In the genomic region with DNA sequence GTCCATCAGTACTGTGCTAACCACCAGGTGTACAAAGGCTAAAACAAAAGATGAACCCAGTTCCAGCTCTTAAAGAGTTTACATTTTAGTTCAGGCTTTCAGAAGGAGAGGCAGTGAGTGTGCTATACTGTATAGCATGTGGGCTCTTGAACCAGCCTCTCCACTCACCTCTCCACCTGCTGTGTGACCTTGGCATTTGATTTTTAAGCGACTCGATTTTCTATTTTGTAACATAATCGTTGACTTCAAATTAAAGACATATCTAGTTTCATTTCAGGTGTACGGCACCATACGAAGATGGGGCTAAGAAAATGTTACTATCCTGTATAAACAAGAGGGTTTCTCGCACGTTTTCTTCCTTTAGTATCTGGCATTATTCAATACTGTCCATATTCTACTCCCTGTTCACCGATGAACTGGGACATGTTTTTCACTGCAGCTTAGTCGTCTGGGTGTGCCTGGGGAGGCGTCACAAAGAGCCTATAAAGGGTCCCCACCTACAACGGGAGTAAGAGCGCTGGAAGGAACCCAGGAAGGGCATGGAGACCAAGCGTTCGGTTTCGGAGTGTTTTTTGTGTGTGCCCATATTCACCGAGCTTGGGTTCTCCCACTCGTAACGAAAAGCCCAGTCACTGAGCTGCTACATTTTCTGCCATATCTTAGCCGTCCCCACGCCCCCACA, we compare ENCODE assay signal across 8 cellular contexts. TPM values are rescaled to one million over a fixed set of nuclear protein-coding genes. Genes with fewer than 3 reads are reported as not detected.
DNase-seq lines count a peak whose midpoint lies in the region; ATAC-seq and TF ChIP-seq lines count a peak whose summit lies in the region.

No MANE protein-coding gene starts in this region.

- TSS peak; percentile 89 for BruUV-seq in PC-3 (replicated peaks; lab: Mats Ljungman, UMichigan)

- H4K20me1 ChIP-seq in PC-3 (ENCODE audit: low read length), result peaks cover 28% of the 10 kb centered on the region

- H3K4me1 ChIP-seq in PC-3 (ENCODE audit: insufficient read depth, low read length) (peaks cover 23% of the 10 kb centered on the region), mucosa of rectum (ENCODE audit: control insufficient read depth in 2 of 2, insufficient read depth in 2 of 2, low read length in 2 of 2) (peaks cover 13 to 15% of the 10 kb centered on the region in 2 donors)
- H3K4me1 ChIP-seq in effector memory CD4-positive, alpha-beta T cell (ENCODE audit: control insufficient read depth, insufficient read depth, low read length, poor library complexity, severe bottlenecking), result no peaks in the 10 kb centered on the region

- H3K9me3 ChIP-seq in PC-3 (ENCODE audit: low read length), result no peaks in the 10 kb centered on the region
- H3K9me3 ChIP-seq in effector memory CD4-positive, alpha-beta T cell (ENCODE audit: control insufficient read depth, low read length), result no peaks in the 10 kb centered on the region
- no peaks in the 10 kb centered on the region for H3K9me3 ChIP-seq in mucosa of rectum (ENCODE audit: control insufficient read depth in 2 of 2, low read length in 2 of 2)

- H3K9ac ChIP-seq in PC-3 (ENCODE audit: low read length) (peak overlapping the region; percentile 92), mucosa of rectum (ENCODE audit: low read depth in 1 of 2, low read length in 2 of 2) (peak overlapping the region; percentile 95 to 97)

- H3K4me3 ChIP-seq in PC-3 (ENCODE audit: low read length), result peak overlapping the region; percentile 99
- peak overlapping the region; percentile 95 for H3K4me3 ChIP-seq in effector memory CD4-positive, alpha-beta T cell (ENCODE audit: insufficient read depth, low read depth, low read length, poor library complexity, severe bottlenecking)
- H3K4me3 ChIP-seq in mucosa of rectum (ENCODE audit: low read length in 2 of 2), result peak overlapping the region; percentile 96 to 97

- H2AFZ ChIP-seq in PC-3 (ENCODE audit: low read length), result peak overlapping the region; percentile 91

- ATAC-seq in GM19455 (IDR thresholded peaks at IDR 0.05; ENCODE audit: unreplicated experiment) (peak; percentile 17), HG03521 (IDR thresholded peaks at IDR 0.05; ENCODE audit: unreplicated experiment) (peak; percentile 2), PC-3 (peak; percentile 49)

- intact Hi-C loops in PC-3 (cut with micrococcal nuclease), result no loop called here

- H3K36me3 ChIP-seq in PC-3 (ENCODE audit: low read depth, low read length), result no peaks in the 10 kb centered on the region
- peaks cover 4% of the 10 kb centered on the region for H3K36me3 ChIP-seq in effector memory CD4-positive, alpha-beta T cell (ENCODE audit: control insufficient read depth, insufficient read depth, low read length)
- no peaks in the 10 kb centered on the region for H3K36me3 ChIP-seq in mucosa of rectum (ENCODE audit: control insufficient read depth in 2 of 2, insufficient read depth in 2 of 2, low read length in 2 of 2)

- peak overlapping the region; percentile 83 for H3K4me2 ChIP-seq in PC-3 (ENCODE audit: low read length)

- H3K79me2 ChIP-seq in PC-3 (ENCODE audit: low read length), result peaks cover 43% of the 10 kb centered on the region

- POLR2A ChIA-PET in PC-3 (lab: Charles Lee; ENCODE audit: unreplicated experiment), result no interaction called here

- H3F3A ChIP-seq in PC-3 (ENCODE audit: low read length, unreplicated experiment), result no peaks in the 10 kb centered on the region

- no peaks in the 10 kb centered on the region for H3K9me2 ChIP-seq in PC-3 (replicated peaks; ENCODE audit: low read length)

- H3K27ac ChIP-seq in PC-3 (ENCODE audit: low read length), result peak overlapping the region; percentile 77
- H3K27ac ChIP-seq in effector memory CD4-positive, alpha-beta T cell (ENCODE audit: insufficient read depth, low read length, poor library complexity, severe bottlenecking), result peak overlapping the region; percentile 98
- H3K27ac ChIP-seq in mucosa of rectum (ENCODE audit: low read depth in 2 of 2, low read length in 2 of 2), result peak overlapping the region; percentile 97 to 98

- H3K27me3 ChIP-seq in PC-3 (ENCODE audit: low read length), result no peaks in the 10 kb centered on the region
- no peaks in the 10 kb centered on the region for H3K27me3 ChIP-seq in effector memory CD4-positive, alpha-beta T cell (replicated peaks; ENCODE audit: control insufficient read depth, insufficient read depth, low read length, poor library complexity, severe bottlenecking)
- H3K27me3 ChIP-seq in mucosa of rectum (ENCODE audit: control insufficient read depth in 2 of 2, insufficient read depth in 2 of 2, low read length in 2 of 2), result no peaks in the 10 kb centered on the region

- DNase-seq in COLO668 (lab: John Stamatoyannopoulos, UW; ENCODE audit: unreplicated experiment) (peak; percentile 29), PC-3 (peak; percentile 6), T1000 (lab: John Stamatoyannopoulos, UW) (no peak), ureter (ENCODE audit: low spot score) (no peak)
- DNase-seq in effector memory CD4-positive, alpha-beta T cell, result no peak

- CTCF ChIA-PET in PC-3 (lab: Charles Lee), result interaction anchor here (0.7 to 0.9 kb wide), 2 partner anchors 175 to 600 kb away, joined by 3 read pairs; no protein-coding TSS in a partner anchor

- TF ChIP-seq CTCF in PC-3 (conservative IDR thresholded peaks at IDR 0.05; ENCODE audit: low read depth, low read length), result no peak

RNA-seq across cellular contexts. Expression of a gene that starts 0.8 kb away (rescaled TPM):
- total RNA-seq in PC-3 (2014; rRNA removed), result 39.3 and 46.1 TPM in 2 replicates
- 91.1 TPM for total RNA-seq in ureter

Comparison
In these comparisons a context has a peak if more than half of its experiments do, and no peak if none do; other contexts are left out.
1. DNase-seq: peak in COLO668 (single experiment) and PC-3 (single experiment); none in effector memory CD4-positive, alpha-beta T cell (0 of 3), T1000 (single experiment) and ureter (single experiment).
2. Peak in every context shown above with its lines, with median percentiles within 50 percentile points of each other: ATAC-seq, H3K27ac ChIP-seq and H3K4me3 ChIP-seq.